Comparison of ENCODE assay signal across 8 cellular contexts in genomic region chr16:89507834-89508590, GRCh38. TPM values are rescaled to one million over a fixed set of nuclear protein-coding genes. Genes with fewer than 3 reads are reported as not detected.
DNase-seq lines count a peak whose midpoint lies in the region; FAIRE-seq and TF ChIP-seq lines count a peak whose summit lies in the region.

Gene SPG7, plus strand, starts transcription at chr16:89508403. Its CDS starts 15 bp downstream, at chr16:89508418.

- peaks cover 36% of the 10 kb centered on the region for H3K79me2 ChIP-seq in Loucy (ENCODE audit: insufficient read depth, low read length)

- peak within 1 kb of the TSS; percentile 83 for H3K4me2 ChIP-seq in Loucy (ENCODE audit: low read depth, low read length, poor library complexity, severe bottlenecking)

- H3K9ac ChIP-seq in Loucy (ENCODE audit: low read depth, low read length, poor library complexity, severe bottlenecking): peak within 1 kb of the TSS; percentile 84

- H3K9me2 ChIP-seq in Loucy (replicated peaks; ENCODE audit: low read depth, low read length): no peaks in the 10 kb centered on the region

- H3K9me3 ChIP-seq in Loucy (ENCODE audit: insufficient read depth, low read depth, low read length) (no peaks in the 10 kb centered on the region), neutrophil (no peaks in the 10 kb centered on the region)

- H3K36me3 ChIP-seq in Loucy (ENCODE audit: insufficient read depth, low read length) (no peaks in the 10 kb centered on the region), neutrophil (peaks cover 25% of the 10 kb centered on the region)

- peaks cover 11% of the 10 kb centered on the region for H3K4me1 ChIP-seq in Loucy (ENCODE audit: insufficient read depth, low read length, poor library complexity, severe bottlenecking)
- peaks cover 38 to 45% of the 10 kb centered on the region in 2 experiments for H3K4me1 ChIP-seq in neutrophil (ENCODE audit: control insufficient read depth in 1 of 2, insufficient read depth in 1 of 2, low read depth in 1 of 2, low read length in 1 of 2)

- H3K27me3 ChIP-seq in Loucy (ENCODE audit: insufficient read depth, low read length, poor library complexity, severe bottlenecking) (no peaks in the 10 kb centered on the region), neutrophil (no peaks in the 10 kb centered on the region)

- TF ChIP-seq POLR2A in H54 (IDR thresholded peaks at IDR 0.05; ENCODE audit: low read depth, low read length): peak; percentile 89

- H2AFZ ChIP-seq in Loucy (ENCODE audit: low read length): peak within 1 kb of the TSS; percentile 70; the same call in 1 of the 2 replicates

- H3K4me3 ChIP-seq in Loucy (ENCODE audit: low read length, poor library complexity, severe bottlenecking) (peak within 1 kb of the TSS; percentile 90), neutrophil (ENCODE audit: low read depth in 1 of 2, low read length in 1 of 2) (peak within 1 kb of the TSS; percentile 88 to 99)

- TF ChIP-seq CTCF in Loucy (conservative IDR thresholded peaks at IDR 0.05; ENCODE audit: low read length) (no peak), neutrophil (IDR thresholded peaks at IDR 0.05) (no peak), subcutaneous adipose tissue (IDR thresholded peaks at IDR 0.05; ENCODE audit: low read depth) (no peak)

- FAIRE-seq in H54 (lab: Jason Lieb, UNC) (no peak), frontal cortex (lab: Jason Lieb, UNC) (no peak)

- no peaks in the 10 kb centered on the region for H3F3A ChIP-seq in Loucy (ENCODE audit: low read depth)

- peak within 1 kb of the TSS; percentile 93 for H3K27ac ChIP-seq in neutrophil

- in situ Hi-C loops in G401 (cut with HindIII; ENCODE audit: low sequenced_read_pairs): no loop called here
- in situ Hi-C loops in SK-MEL-5 (cut with HindIII; ENCODE audit: low pct_unique_long_range_greater_than_20kb, low sequenced_read_pairs): no loop called here

- peaks cover 6% of the 10 kb centered on the region for H4K20me1 ChIP-seq in Loucy (ENCODE audit: insufficient read depth, low read length, poor library complexity, severe bottlenecking)

- DNase-seq in G401 (ENCODE audit: low spot score): peak; percentile 77
- peak; percentile 88 for DNase-seq in H54 (ENCODE audit: insufficient read length, low spot score)
- DNase-seq in SK-MEL-5 (ENCODE audit: low read depth, low spot score): peak; percentile 74
- peak; percentile 74 to 89 (median 82) for DNase-seq in activated naive CD4-positive, alpha-beta T cell (lab: John Stamatoyannopoulos, UW)
- DNase-seq in frontal cortex (ENCODE audit: low spot score in 2 of 2): peak; percentile 98 to 99

RNA-seq across cellular contexts. Expression of gene SPG7, which starts in this region (rescaled TPM):
- 117 and 125 TPM in 2 replicates for total RNA-seq in G401 (2014; rRNA removed; shearing (Covaris generic))
- total RNA-seq in SK-MEL-5 (2014; rRNA removed; shearing (Covaris generic)): 52.6 and 53.9 TPM in 2 replicates
- polyA plus RNA-seq in SK-MEL-5 (2015; cell fraction: cytosol; rRNA removed): 45.5 and 47.1 TPM in 2 replicates
- polyA plus RNA-seq in SK-MEL-5 (2015; cell fraction: nucleus; rRNA removed): 423 and 500 TPM in 2 replicates
- total RNA-seq in frontal cortex (84.8 TPM), subcutaneous adipose tissue (100 to 1,000 TPM in 2 of 4 donors, 10 to 100 TPM in 2; 83.3 to 152 (median 105) TPM)

Comparison
In these comparisons a context has a peak if more than half of its experiments do, and no peak if none do; other contexts are left out.
1. Peak in every context shown above with its lines: DNase-seq, H3K4me3 ChIP-seq and H3K27ac ChIP-seq.